9 cellular contexts compared by ENCODE assay signal in the genomic region with DNA sequence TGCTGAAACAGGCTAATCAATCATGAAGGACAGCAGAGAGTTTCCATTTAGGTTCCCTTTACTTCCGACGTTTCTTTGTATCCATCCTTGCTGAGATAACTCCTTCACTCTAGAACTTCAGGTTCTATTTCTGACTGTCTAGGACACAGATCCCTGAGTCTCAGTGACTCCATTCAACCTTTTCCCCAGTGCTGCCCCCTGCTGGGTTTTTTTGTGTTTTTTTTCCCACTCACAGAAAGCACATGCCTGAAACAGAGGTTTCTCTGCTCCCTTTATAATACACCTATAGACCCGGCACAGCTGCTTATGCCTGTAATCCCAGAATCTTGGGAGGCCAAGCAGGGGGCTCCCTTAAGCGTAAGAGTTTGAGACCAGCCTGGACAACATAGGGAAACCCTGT. TPM values are rescaled to one million over a fixed set of nuclear protein-coding genes. Genes with fewer than 3 reads are reported as not detected.
A peak's percentile ranks its signal among the peaks of the same experiment; 100 is the strongest.
DNase-seq lines count a peak whose midpoint lies in the region; ATAC-seq and TF ChIP-seq lines count a peak whose summit lies in the region.
"Not testable (repeated sequence)": the region's sequence is repeated elsewhere in the genome, so short reads cannot be mapped to it uniquely, and the experiment has no call there.
"Had no signal": no experiment of that assay in that cellular context is flagged by ENCODE, and none has a peak within 500 bp of the region (broad histone marks: within the 10 kb centered on the region; RNA-seq: fewer than 3 reads in every experiment).

No MANE protein-coding gene starts in this region.

- not testable (repeated sequence) for H3K9me3 Mint-ChIP-seq in activated naive CD8-positive, alpha-beta T cell treated with anti-CD3 and anti-CD28 coated beads for 36 hours

- H3K79me1 ChIP-seq in mesendoderm (ENCODE audit: low read length), result not testable (repeated sequence)

- not testable (repeated sequence) for H3K4me1 Mint-ChIP-seq in activated naive CD8-positive, alpha-beta T cell treated with anti-CD3 and anti-CD28 coated beads for 36 hours

- not testable (repeated sequence) for H3K27ac Mint-ChIP-seq in activated naive CD8-positive, alpha-beta T cell treated with anti-CD3 and anti-CD28 coated beads for 36 hours

- not testable (repeated sequence) for H2BK15ac ChIP-seq in mesendoderm (replicated peaks; ENCODE audit: low read depth)

- H3K27me3 Mint-ChIP-seq in activated naive CD8-positive, alpha-beta T cell treated with anti-CD3 and anti-CD28 coated beads for 36 hours, result not testable (repeated sequence)

- not testable (repeated sequence) for H3K36me3 ChIP-seq in MM.1S (replicated peaks; ENCODE audit: insufficient read depth, low read length); mesendoderm (ENCODE audit: control insufficient read depth, insufficient read depth, low read length); upper lobe of right lung

- H4K5ac ChIP-seq in mesendoderm (ENCODE audit: low read length), result not testable (repeated sequence)

- not testable (repeated sequence) for H2AK5ac ChIP-seq in mesendoderm (ENCODE audit: low read length)

- H2BK5ac ChIP-seq in mesendoderm (ENCODE audit: low read length), result not testable (repeated sequence)

- not testable (repeated sequence) for H4K20me1 ChIP-seq in MM.1S (ENCODE audit: insufficient read depth, low read length)

- H3K9me2 ChIP-seq in MM.1S (replicated peaks; ENCODE audit: insufficient read depth, low read length), result not testable (repeated sequence)

- not testable (repeated sequence) for H2AFZ ChIP-seq in MM.1S (ENCODE audit: low read length)

- H3K4me3 ChIP-seq in GM12865 (ENCODE audit: low read depth, low read length); MM.1S (ENCODE audit: low read length); mesendoderm (ENCODE audit: low read length); upper lobe of right lung: not testable (repeated sequence)

- TF ChIP-seq CTCF in GM12865 (IDR thresholded peaks at IDR 0.05; ENCODE audit: insufficient read depth, low read depth, low read length, missing control alignments), result peak; percentile 20
- peak; percentile 8; the same call in 1 of the 2 replicates for TF ChIP-seq CTCF in MM.1S (IDR thresholded peaks at IDR 0.05; ENCODE audit: low read length)
- peak; percentile 13 for TF ChIP-seq CTCF in upper lobe of right lung (IDR thresholded peaks at IDR 0.05)

- not testable (repeated sequence) for H3K27me3 ChIP-seq in MM.1S (replicated peaks; ENCODE audit: insufficient read depth, low read length); mesendoderm (ENCODE audit: insufficient read depth, low read length, poor library complexity); upper lobe of right lung

- H3K79me2 ChIP-seq in MM.1S (ENCODE audit: low read length); mesendoderm (ENCODE audit: control insufficient read depth, insufficient read depth, low read length): not testable (repeated sequence)

- intact Hi-C loops in upper lobe of right lung (cut with DNase I), result not testable (repeated sequence)

- ATAC-seq in upper lobe of right lung, result not testable (repeated sequence)

- H4K8ac ChIP-seq in mesendoderm (ENCODE audit: low read depth, low read length), result not testable (repeated sequence)

- not testable (repeated sequence) for H3K4ac ChIP-seq in mesendoderm (ENCODE audit: low read depth, low read length)

- not testable (repeated sequence) for H3K9ac ChIP-seq in MM.1S (ENCODE audit: low read length); mesendoderm (ENCODE audit: low read length)

- H3K4me1 ChIP-seq in MM.1S (ENCODE audit: low read length); mesendoderm (ENCODE audit: control insufficient read depth, low read depth, low read length); upper lobe of right lung: not testable (repeated sequence)

- not testable (repeated sequence) for H3K56ac ChIP-seq in mesendoderm (ENCODE audit: low read length)

- not testable (repeated sequence) for H2BK120ac ChIP-seq in mesendoderm (ENCODE audit: low read depth, low read length)

- H3K4me3 Mint-ChIP-seq in activated naive CD8-positive, alpha-beta T cell treated with anti-CD3 and anti-CD28 coated beads for 36 hours, result not testable (repeated sequence)

- H3K18ac ChIP-seq in mesendoderm (ENCODE audit: low read length), result not testable (repeated sequence)

- H3K27ac ChIP-seq in MM.1S (ENCODE audit: low read length); mesendoderm (ENCODE audit: low read depth, low read length); upper lobe of right lung: not testable (repeated sequence)

- not testable (repeated sequence) for H3K9me3 ChIP-seq in MM.1S (replicated peaks; ENCODE audit: insufficient read depth, low read length); upper lobe of right lung

- WGBS in mesendoderm (ENCODE audit: extremely low coverage, insufficient coverage, low lambda C conversion rate), result no CpG with 5 or more reads among the region's 4 CpGs

- not testable (repeated sequence) for H3K36me3 Mint-ChIP-seq in activated naive CD8-positive, alpha-beta T cell treated with anti-CD3 and anti-CD28 coated beads for 36 hours

- not testable (repeated sequence) for H3K23ac ChIP-seq in mesendoderm (ENCODE audit: low read length)

- DNase-seq in GM12865 (ENCODE audit: low read depth), result peak; percentile 5
- not testable (repeated sequence) for DNase-seq in MM.1S, upper lobe of right lung
- DNase-seq in UCSD-AML1 (lab: John Stamatoyannopoulos, UW; ENCODE audit: unreplicated experiment), result peak; percentile 23
- peak; percentile 35 for DNase-seq in activated naive CD8-positive, alpha-beta T cell treated with anti-CD3 and anti-CD28 coated beads for 36 hours
- peak; percentile 1 for DNase-seq in mesendoderm

- H3K4me2 ChIP-seq in MM.1S (ENCODE audit: low read depth, low read length); mesendoderm (ENCODE audit: low read length): not testable (repeated sequence)

- H3F3A ChIP-seq in MM.1S (ENCODE audit: insufficient read depth, low read length), result not testable (repeated sequence)

RNA-seq across cellular contexts. Expression of a gene that starts 3.2 kb away (rescaled TPM):
- total RNA-seq in activated naive CD8-positive, alpha-beta T cell treated with anti-CD3 and anti-CD28 coated beads for 36 hours, result not detected
- not detected for polyA plus RNA-seq in mesendoderm (2013, experiment 1 of 2)
- polyA plus RNA-seq in mesendoderm (2013, experiment 2 of 2), result not detected
- total RNA-seq in upper lobe of right lung, result not detected
- total RNA-seq: CD4-positive, alpha-beta T cell; lung; PC-9 had no signal
- polyA plus RNA-seq: lung had no signal

RNA-seq across cellular contexts. Expression of a gene that starts 20.9 kb away (rescaled TPM):
- total RNA-seq in activated naive CD8-positive, alpha-beta T cell treated with anti-CD3 and anti-CD28 coated beads for 36 hours, result not detected
- polyA plus RNA-seq in mesendoderm (2013, experiment 1 of 2), result not detected
- not detected for polyA plus RNA-seq in mesendoderm (2013, experiment 2 of 2)
- not detected for total RNA-seq in upper lobe of right lung
- total RNA-seq: CD4-positive, alpha-beta T cell; lung; PC-9 had no signal
- polyA plus RNA-seq: lung had no signal

RNA-seq across cellular contexts. Expression of a gene that starts 21.6 kb away (rescaled TPM):
- not detected for total RNA-seq in activated naive CD8-positive, alpha-beta T cell treated with anti-CD3 and anti-CD28 coated beads for 36 hours
- polyA plus RNA-seq in mesendoderm (2013, experiment 1 of 2), result not detected
- polyA plus RNA-seq in mesendoderm (2013, experiment 2 of 2), result not detected
- total RNA-seq in upper lobe of right lung, result not detected
- total RNA-seq: CD4-positive, alpha-beta T cell; lung; PC-9 had no signal
- polyA plus RNA-seq: lung had no signal

RNA-seq across cellular contexts. Expression of a gene that starts 41.7 kb away (rescaled TPM):
- total RNA-seq in activated naive CD8-positive, alpha-beta T cell treated with anti-CD3 and anti-CD28 coated beads for 36 hours, result not detected
- not detected for polyA plus RNA-seq in mesendoderm (2013, experiment 1 of 2)
- not detected for polyA plus RNA-seq in mesendoderm (2013, experiment 2 of 2)
- total RNA-seq in upper lobe of right lung, result not detected
- total RNA-seq: CD4-positive, alpha-beta T cell; lung; PC-9 had no signal
- polyA plus RNA-seq: lung had no signal

RNA-seq across cellular contexts. Expression of a gene that starts 53.2 kb away (rescaled TPM):
- total RNA-seq in activated naive CD8-positive, alpha-beta T cell treated with anti-CD3 and anti-CD28 coated beads for 36 hours, result not detected
- not detected for polyA plus RNA-seq in mesendoderm (2013, experiment 1 of 2)
- not detected for polyA plus RNA-seq in mesendoderm (2013, experiment 2 of 2)
- not detected for total RNA-seq in upper lobe of right lung
- total RNA-seq: CD4-positive, alpha-beta T cell; lung; PC-9 had no signal
- polyA plus RNA-seq: lung had no signal
